In the genomic region with DNA sequence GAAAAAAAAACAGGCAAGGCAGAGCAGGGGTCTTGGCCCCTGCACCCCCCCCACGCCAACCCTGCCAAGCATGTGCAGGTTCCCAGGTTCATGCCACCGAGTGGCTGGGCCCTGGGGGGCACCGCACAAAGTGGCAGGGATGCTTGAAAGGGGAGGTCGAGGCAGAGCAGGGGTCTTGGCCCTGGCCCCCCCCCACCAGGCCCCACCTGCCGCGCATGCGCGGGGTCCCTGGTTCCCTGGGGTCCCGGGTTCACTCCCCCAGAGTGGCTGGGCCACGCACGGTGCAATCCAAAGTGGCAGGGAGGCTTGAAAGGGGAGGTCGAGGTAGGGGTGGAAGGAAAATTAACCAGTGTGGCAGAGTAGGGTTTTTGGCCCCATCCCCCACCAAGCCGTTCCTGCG, we compare ENCODE assay signal across 16 cellular contexts.
DNase-seq lines count a peak whose midpoint lies in the region; ATAC-seq and TF ChIP-seq lines count a peak whose summit lies in the region.
"Had no signal": no experiment of that assay in that cellular context is flagged by ENCODE, and none has a peak within 500 bp of the region (broad histone marks: within the 10 kb centered on the region; RNA-seq: fewer than 3 reads in every experiment).

No MANE protein-coding gene starts in this region.

- H3K9me2 ChIP-seq in PC-3 (replicated peaks; ENCODE audit: low read length) = no peaks in the 10 kb centered on the region

- no peak overlapping the region for H3K4me3 Mint-ChIP-seq in stimulated activated naive CD8-positive, alpha-beta T cell treated with anti-CD3 and anti-CD28 coated beads, Interleukin-15, amount 100 ng/mL, for 72 hours
- no peak overlapping the region for H3K4me3 Mint-ChIP-seq in Calu3 (ENCODE audit: low read depth, unreplicated experiment)
- H3K4me3 Mint-ChIP-seq: CD14-positive monocyte; CD4-positive, alpha-beta memory T cell; CD4-positive, CD25-positive, alpha-beta regulatory T cell; CD8-positive, alpha-beta memory T cell had no signal

- H3K4me2 ChIP-seq in PC-3 (ENCODE audit: low read length) = peak overlapping the region; percentile 93; the same call in 1 of the 2 replicates
- H3K4me2 ChIP-seq: BLaER1 had no signal

- intact Hi-C loops in PC-3 (cut with micrococcal nuclease) = no loop called here
- intact Hi-C loops in Calu3 (cut with micrococcal nuclease; ENCODE audit: unreplicated experiment) = no loop called here

- H3F3A ChIP-seq in PC-3 (ENCODE audit: low read length, unreplicated experiment) = no peaks in the 10 kb centered on the region

- peaks cover 34% of the 10 kb centered on the region for H3K36me3 Mint-ChIP-seq in Calu3 (ENCODE audit: insufficient read depth, unreplicated experiment)
- H3K36me3 Mint-ChIP-seq: CD14-positive monocyte; CD4-positive, alpha-beta memory T cell; CD4-positive, CD25-positive, alpha-beta regulatory T cell; CD8-positive, alpha-beta memory T cell had no signal

- peaks cover 24% of the 10 kb centered on the region for H3K4me1 ChIP-seq in PC-3 (ENCODE audit: insufficient read depth, low read length)
- H3K4me1 ChIP-seq: BE2C, BLaER1 had no signal

- peaks cover 47% of the 10 kb centered on the region for H3K27me3 ChIP-seq in PC-3 (ENCODE audit: low read length)
- H3K27me3 ChIP-seq: BLaER1 had no signal

- TF ChIP-seq CTCF in PC-3 (conservative IDR thresholded peaks at IDR 0.05; ENCODE audit: low read depth, low read length) (no peak), Calu3 (IDR thresholded peaks at IDR 0.05; ENCODE audit: unreplicated experiment) (no peak)

- POLR2A ChIA-PET in PC-3 (lab: Charles Lee; ENCODE audit: unreplicated experiment) = no interaction called here

- no peak overlapping the region for H3K9ac ChIP-seq in PC-3 (ENCODE audit: low read length)
- H3K9ac ChIP-seq: BLaER1 had no signal

- ATAC-seq in stimulated activated naive CD8-positive, alpha-beta T cell treated with anti-CD3 and anti-CD28 coated beads, Interleukin-15, amount 100 ng/mL, for 72 hours = peak; percentile 31
- ATAC-seq in stimulated activated naive CD8-positive, alpha-beta T cell treated with anti-CD3 and anti-CD28 coated beads, Interleukin-15, Interleukin-2, amounts not matched to agents 100 U/mL and 50 U/mL, for 24 hours = no peak
- no peak for ATAC-seq in PC-3
- ATAC-seq in HG03469 (IDR thresholded peaks at IDR 0.05; ENCODE audit: unreplicated experiment) = no peak

- CTCF ChIA-PET in PC-3 (lab: Charles Lee) (no interaction called here), Calu3 (lab: Charles Lee) (no interaction called here)

- H3K27ac Mint-ChIP-seq in stimulated activated naive CD8-positive, alpha-beta T cell treated with anti-CD3 and anti-CD28 coated beads, Interleukin-15, amount 100 ng/mL, for 72 hours = no peak overlapping the region
- no peak overlapping the region for H3K27ac Mint-ChIP-seq in Calu3 (ENCODE audit: unreplicated experiment)
- H3K27ac Mint-ChIP-seq: CD14-positive monocyte; CD4-positive, alpha-beta memory T cell; CD4-positive, CD25-positive, alpha-beta regulatory T cell; CD8-positive, alpha-beta memory T cell had no signal

- peaks cover 11% of the 10 kb centered on the region for H3K27me3 Mint-ChIP-seq in stimulated activated naive CD8-positive, alpha-beta T cell treated with anti-CD3 and anti-CD28 coated beads, Interleukin-15, amount 100 ng/mL, for 72 hours
- H3K27me3 Mint-ChIP-seq in Calu3 (ENCODE audit: unreplicated experiment) = no peaks in the 10 kb centered on the region
- H3K27me3 Mint-ChIP-seq: CD4-positive, alpha-beta memory T cell; CD4-positive, CD25-positive, alpha-beta regulatory T cell; CD8-positive, alpha-beta memory T cell had no signal

- peak overlapping the region; percentile 64; the same call in 1 of the 2 replicates for H3K4me3 ChIP-seq in PC-3 (ENCODE audit: low read length)
- H3K4me3 ChIP-seq: BLaER1 had no signal

- no peaks in the 10 kb centered on the region for H4K20me1 ChIP-seq in PC-3 (ENCODE audit: low read length)
- H4K20me1 ChIP-seq: BLaER1 had no signal

- no peaks in the 10 kb centered on the region for H3K36me3 ChIP-seq in PC-3 (ENCODE audit: low read depth, low read length)
- H3K36me3 ChIP-seq: BE2C, BLaER1 had no signal

- H3K9me3 Mint-ChIP-seq in stimulated activated naive CD8-positive, alpha-beta T cell treated with anti-CD3 and anti-CD28 coated beads, Interleukin-15, amount 100 ng/mL, for 72 hours = peaks cover 17 to 81% of the 10 kb centered on the region in 2 donors
- H3K9me3 Mint-ChIP-seq in Calu3 (ENCODE audit: low read depth, unreplicated experiment) = peaks cover 13% of the 10 kb centered on the region

- BruUV-seq in PC-3 (replicated peaks; lab: Mats Ljungman, UMichigan) (no TSS peak), Calu3 (replicated peaks; lab: Mats Ljungman, UMichigan) (no TSS peak)

- no peaks in the 10 kb centered on the region for H3K4me1 Mint-ChIP-seq in stimulated activated naive CD8-positive, alpha-beta T cell treated with anti-CD3 and anti-CD28 coated beads, Interleukin-15, amount 100 ng/mL, for 72 hours
- H3K4me1 Mint-ChIP-seq in Calu3 (ENCODE audit: low read depth, unreplicated experiment) = no peaks in the 10 kb centered on the region
- H3K4me1 Mint-ChIP-seq: CD14-positive monocyte; CD4-positive, alpha-beta memory T cell; CD4-positive, CD25-positive, alpha-beta regulatory T cell; CD8-positive, alpha-beta memory T cell had no signal

- no peak for DNase-seq in stimulated activated naive CD8-positive, alpha-beta T cell treated with anti-CD3 and anti-CD28 coated beads, Interleukin-15, amount 100 ng/mL, for 72 hours
- DNase-seq in stimulated activated naive CD8-positive, alpha-beta T cell treated with anti-CD3 and anti-CD28 coated beads, Interleukin-15, Interleukin-2, amounts not matched to agents 100 U/mL and 50 U/mL, for 24 hours = no peak
- DNase-seq in PC-3 (no peak), Calu3 (no peak)
- DNase-seq: ACHN; BE2C; C1 segment of cervical spinal cord; CD4-positive, alpha-beta memory T cell; CD4-positive, CD25-positive, alpha-beta regulatory T cell; CD8-positive, alpha-beta memory T cell; COR-L47; DMS79 treated with DMSO at 0.1 percent for 48 hours; GF-D8 had no signal

- H3K9me3 ChIP-seq in PC-3 (ENCODE audit: low read length) = no peaks in the 10 kb centered on the region
- H3K9me3 ChIP-seq: BE2C had no signal

- no peak overlapping the region for H2AFZ ChIP-seq in PC-3 (ENCODE audit: low read length)

- H3K79me2 ChIP-seq in PC-3 (ENCODE audit: low read length) = no peaks in the 10 kb centered on the region

- H3K27ac ChIP-seq in PC-3 (ENCODE audit: low read length) = no peak overlapping the region
- H3K27ac ChIP-seq: BLaER1 had no signal
